1 cellular context compared by ENCODE assay signal in the genomic region with DNA sequence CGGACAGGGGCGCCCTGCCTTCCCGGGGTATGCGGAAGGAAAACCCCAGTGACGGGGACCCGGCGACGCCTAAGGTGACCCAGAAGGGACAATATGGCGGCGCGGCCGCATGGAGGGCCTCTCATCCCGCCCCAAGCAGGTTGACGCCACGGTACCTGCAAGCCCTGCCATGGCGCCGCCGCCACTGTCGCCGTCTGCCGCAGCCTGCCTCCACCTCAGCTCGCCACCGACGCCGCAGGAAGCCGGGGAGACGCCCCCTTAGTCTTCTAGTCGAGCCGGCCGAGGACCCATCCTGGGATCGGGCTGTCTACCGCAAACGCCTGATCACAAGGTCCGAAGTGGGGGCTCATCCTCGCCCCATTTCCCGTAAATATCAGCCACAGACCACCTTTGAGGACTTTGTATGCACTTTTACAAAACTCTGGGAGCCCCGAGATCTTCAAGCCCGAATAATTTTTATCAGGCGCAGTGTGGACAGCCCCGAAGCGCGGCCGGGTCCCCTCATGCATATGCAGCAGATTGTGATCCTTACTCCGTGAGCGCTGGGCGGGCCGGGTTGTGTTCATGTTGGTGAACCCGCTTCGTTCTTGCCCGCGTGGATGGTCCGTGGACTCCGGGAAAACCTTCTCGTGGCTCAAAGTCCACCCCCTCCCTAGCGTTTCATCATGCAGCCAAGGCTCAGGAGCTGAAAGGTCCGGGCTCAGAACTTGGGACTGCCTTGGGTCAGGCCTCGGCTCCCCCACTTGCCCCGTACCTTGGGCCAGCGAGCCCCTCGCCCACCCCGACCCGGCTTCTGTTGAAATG.
A peak's percentile ranks its signal among the peaks of the same experiment; 100 is the strongest.
TF ChIP-seq lines count a peak whose summit lies in the region.

A gene with protein sequence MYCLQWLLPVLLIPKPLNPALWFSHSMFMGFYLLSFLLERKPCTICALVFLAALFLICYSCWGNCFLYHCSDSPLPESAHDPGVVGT (minus strand): TSS at position 239 of the 804 bp plus-strand sequence. CDS start 8,702 bp downstream, outside the sequence.

TF ChIP-seq in HepG2, 621 proteins besides CTCF, POLR2A, EP300 and RAD21 (continued from another document and continues in another):
- TF ChIP-seq ZBED4 (CRISPR knock-in tag; IDR thresholded peaks at IDR 0.05; ENCODE audit: borderline replicate concordance) = peak; percentile 96
- peak; percentile 97 for TF ChIP-seq ELF4 (CRISPR knock-in tag; IDR thresholded peaks at IDR 0.05; ENCODE audit: borderline replicate concordance)
- TF ChIP-seq ONECUT2 (CRISPR knock-in tag; IDR thresholded peaks at IDR 0.05) = no peak
- TF ChIP-seq, protein P1, sequence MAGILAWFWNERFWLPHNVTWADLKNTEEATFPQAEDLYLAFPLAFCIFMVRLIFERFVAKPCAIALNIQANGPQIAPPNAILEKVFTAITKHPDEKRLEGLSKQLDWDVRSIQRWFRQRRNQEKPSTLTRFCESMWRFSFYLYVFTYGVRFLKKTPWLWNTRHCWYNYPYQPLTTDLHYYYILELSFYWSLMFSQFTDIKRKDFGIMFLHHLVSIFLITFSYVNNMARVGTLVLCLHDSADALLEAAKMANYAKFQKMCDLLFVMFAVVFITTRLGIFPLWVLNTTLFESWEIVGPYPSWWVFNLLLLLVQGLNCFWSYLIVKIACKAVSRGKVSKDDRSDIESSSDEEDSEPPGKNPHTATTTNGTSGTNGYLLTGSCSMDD (CRISPR knock-in tag; IDR thresholded peaks at IDR 0.05) = peak; percentile 79; the same call in 1 of the 2 replicates
- TF ChIP-seq ZNF564 (CRISPR knock-in tag; IDR thresholded peaks at IDR 0.05) = peak; percentile 31; the same call in 1 of the 2 replicates
- TF ChIP-seq ADNP (CRISPR knock-in tag; IDR thresholded peaks at IDR 0.05) = no peak
- TF ChIP-seq MBNL3 (CRISPR knock-in tag; conservative IDR thresholded peaks at IDR 0.05) = no peak
- TF ChIP-seq ZBTB40 (IDR thresholded peaks at IDR 0.05) = no peak
- peak; percentile 86 for TF ChIP-seq ZBTB40 (CRISPR knock-in tag; IDR thresholded peaks at IDR 0.05)
- TF ChIP-seq ZNF605 (CRISPR knock-in tag; IDR thresholded peaks at IDR 0.05) = peak; percentile 89; the same call in 1 of the 2 replicates
- TF ChIP-seq POGZ (CRISPR knock-in tag; IDR thresholded peaks at IDR 0.05) = peak; percentile 50
- TF ChIP-seq ZFY (CRISPR knock-in tag; IDR thresholded peaks at IDR 0.05) = peak; percentile 86
- peak; percentile 89 for TF ChIP-seq PCBP1 (IDR thresholded peaks at IDR 0.05; ENCODE audit: borderline replicate concordance, low read depth, low read length)
- peak; percentile 81 for TF ChIP-seq GTF2F1 (IDR thresholded peaks at IDR 0.05; ENCODE audit: low read length)
- no peak for TF ChIP-seq CHD2 (IDR thresholded peaks at IDR 0.05; ENCODE audit: low read depth, low read length)
- TF ChIP-seq CHCHD3 (CRISPR knock-in tag; IDR thresholded peaks at IDR 0.05) = no peak
- TF ChIP-seq, protein P2, sequence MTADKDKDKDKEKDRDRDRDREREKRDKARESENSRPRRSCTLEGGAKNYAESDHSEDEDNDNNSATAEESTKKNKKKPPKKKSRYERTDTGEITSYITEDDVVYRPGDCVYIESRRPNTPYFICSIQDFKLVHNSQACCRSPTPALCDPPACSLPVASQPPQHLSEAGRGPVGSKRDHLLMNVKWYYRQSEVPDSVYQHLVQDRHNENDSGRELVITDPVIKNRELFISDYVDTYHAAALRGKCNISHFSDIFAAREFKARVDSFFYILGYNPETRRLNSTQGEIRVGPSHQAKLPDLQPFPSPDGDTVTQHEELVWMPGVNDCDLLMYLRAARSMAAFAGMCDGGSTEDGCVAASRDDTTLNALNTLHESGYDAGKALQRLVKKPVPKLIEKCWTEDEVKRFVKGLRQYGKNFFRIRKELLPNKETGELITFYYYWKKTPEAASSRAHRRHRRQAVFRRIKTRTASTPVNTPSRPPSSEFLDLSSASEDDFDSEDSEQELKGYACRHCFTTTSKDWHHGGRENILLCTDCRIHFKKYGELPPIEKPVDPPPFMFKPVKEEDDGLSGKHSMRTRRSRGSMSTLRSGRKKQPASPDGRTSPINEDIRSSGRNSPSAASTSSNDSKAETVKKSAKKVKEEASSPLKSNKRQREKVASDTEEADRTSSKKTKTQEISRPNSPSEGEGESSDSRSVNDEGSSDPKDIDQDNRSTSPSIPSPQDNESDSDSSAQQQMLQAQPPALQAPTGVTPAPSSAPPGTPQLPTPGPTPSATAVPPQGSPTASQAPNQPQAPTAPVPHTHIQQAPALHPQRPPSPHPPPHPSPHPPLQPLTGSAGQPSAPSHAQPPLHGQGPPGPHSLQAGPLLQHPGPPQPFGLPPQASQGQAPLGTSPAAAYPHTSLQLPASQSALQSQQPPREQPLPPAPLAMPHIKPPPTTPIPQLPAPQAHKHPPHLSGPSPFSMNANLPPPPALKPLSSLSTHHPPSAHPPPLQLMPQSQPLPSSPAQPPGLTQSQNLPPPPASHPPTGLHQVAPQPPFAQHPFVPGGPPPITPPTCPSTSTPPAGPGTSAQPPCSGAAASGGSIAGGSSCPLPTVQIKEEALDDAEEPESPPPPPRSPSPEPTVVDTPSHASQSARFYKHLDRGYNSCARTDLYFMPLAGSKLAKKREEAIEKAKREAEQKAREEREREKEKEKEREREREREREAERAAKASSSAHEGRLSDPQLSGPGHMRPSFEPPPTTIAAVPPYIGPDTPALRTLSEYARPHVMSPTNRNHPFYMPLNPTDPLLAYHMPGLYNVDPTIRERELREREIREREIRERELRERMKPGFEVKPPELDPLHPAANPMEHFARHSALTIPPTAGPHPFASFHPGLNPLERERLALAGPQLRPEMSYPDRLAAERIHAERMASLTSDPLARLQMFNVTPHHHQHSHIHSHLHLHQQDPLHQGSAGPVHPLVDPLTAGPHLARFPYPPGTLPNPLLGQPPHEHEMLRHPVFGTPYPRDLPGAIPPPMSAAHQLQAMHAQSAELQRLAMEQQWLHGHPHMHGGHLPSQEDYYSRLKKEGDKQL (CRISPR knock-in tag; IDR thresholded peaks at IDR 0.05; ENCODE audit: low read depth) = 0 out of 2 replicates have a peak, but pooled peaks have one; percentile 47
- TF ChIP-seq ZFP91 (CRISPR knock-in tag; IDR thresholded peaks at IDR 0.05; ENCODE audit: borderline replicate concordance) = peak; percentile 95
- TF ChIP-seq ZNF883 (CRISPR knock-in tag; IDR thresholded peaks at IDR 0.05; ENCODE audit: not compliant biosample characterization) = peak; percentile 56
- TF ChIP-seq ZNF350 (CRISPR knock-in tag; IDR thresholded peaks at IDR 0.05; ENCODE audit: borderline replicate concordance, low read depth) = peak; percentile 91
- TF ChIP-seq CC2D1A (CRISPR knock-in tag; IDR thresholded peaks at IDR 0.05) = no peak
- peak; percentile 70; the same call in 1 of the 2 replicates for TF ChIP-seq ZBTB25 (CRISPR knock-in tag; IDR thresholded peaks at IDR 0.05)
